Comparison of ENCODE assay signal across 27 cellular contexts in genomic region chr3:39791603-39792002, GRCh38.
"Had no signal": no experiment of that assay in that cellular context is flagged by ENCODE, and none has a peak within 500 bp of the region (broad histone marks: within the 10 kb centered on the region; RNA-seq: fewer than 3 reads in every experiment).

No MANE protein-coding gene starts in this region.

- ATAC-seq: stimulated activated effector memory CD8-positive, alpha-beta T cell treated with anti-CD3 and anti-CD28 coated beads, Interleukin-12 subunit alpha, Interleukin-12 subunit beta, amount 100 ng/mL, for 72 hours; stimulated activated memory B cell treated with anti-CD40 and anti-IgM and Interleukin-4, amounts not matched to agents 10 μg/mL and 1 μg/mL and 100 μg/mL, for 72 hours; stimulated activated naive B cell treated with anti-CD40 and anti-IgM and Interleukin-4, amounts not matched to agents 10 μg/mL and 1 μg/mL and 100 μg/mL, for 72 hours; stimulated activated naive CD8-positive, alpha-beta T cell treated with anti-CD3 and anti-CD28 coated beads, Interleukin-15, amount 100 ng/mL, for 72 hours; stimulated activated naive CD8-positive, alpha-beta T cell treated with anti-CD3 and anti-CD28 coated beads, Interleukin-15, Interleukin-2, amounts not matched to agents 100 U/mL and 50 U/mL, for 24 hours; upper lobe of right lung had no signal

- H3K4me1 ChIP-seq: stomach, suprapubic skin, testis, thyroid gland, tibial nerve, transverse colon, upper lobe of left lung, upper lobe of right lung, uterus, vagina had no signal

- H3K36me3 ChIP-seq: stomach, suprapubic skin, thoracic aorta, thyroid gland, tibial artery, tibial nerve, transverse colon, upper lobe of left lung, upper lobe of right lung, uterus, vagina had no signal

- H3K27ac ChIP-seq: stomach, suprapubic skin, testis, thoracic aorta, thyroid gland, tibial artery, tibial nerve, transverse colon, upper lobe of left lung, upper lobe of right lung, uterus, vagina had no signal

- FAIRE-seq: urothelium cell line had no signal

- DNase-seq: stimulated activated CD4-positive, alpha-beta T cell treated with anti-CD3 and anti-CD28 coated beads, Interleukin-2, amount 100 ng/mL, for 48 hours; stimulated activated CD4-positive, alpha-beta T cell treated with anti-CD3 and anti-CD28 coated beads, Interleukin-4, amount 100 ng/mL, for 1 hour; stimulated activated CD4-positive, alpha-beta T cell treated with anti-CD3 and anti-CD28 coated beads, Interleukin-4, amount 100 ng/mL, for 24 hours; stimulated activated CD4-positive, alpha-beta T cell treated with anti-CD3 and anti-CD28 coated beads, Interleukin-4, amount 100 ng/mL, for 4 hours; stimulated activated CD8-positive, alpha-beta memory T cell treated with anti-CD3 and anti-CD28 coated beads, Interleukin-4, amount 100 ng/mL, for 48 hours; stimulated activated naive B cell treated with anti-CD40 and anti-IgM and Interleukin-4, amounts not matched to agents 10 μg/mL and 1 μg/mL and 100 μg/mL, for 72 hours; stimulated activated naive CD4-positive, alpha-beta T cell; stimulated activated naive CD4-positive, alpha-beta T cell treated with Interleukin-2 at 50 U/mL for 16 hours; stimulated activated naive CD8-positive, alpha-beta T cell treated with anti-CD3 and anti-CD28 coated beads, Interleukin-15, amount 100 ng/mL, for 72 hours; stimulated activated naive CD8-positive, alpha-beta T cell treated with anti-CD3 and anti-CD28 coated beads, Interleukin-15, Interleukin-2, amounts not matched to agents 100 U/mL and 50 U/mL, for 24 hours; stomach; substantia nigra; testis; thyroid gland; tibial artery; transverse colon; trophoblast cell; upper lobe of left lung; upper lobe of right lung; uterus had no signal

- H3K9me3 ChIP-seq: stomach, suprapubic skin, testis, thoracic aorta, thyroid gland, tibial artery, tibial nerve, transverse colon, upper lobe of left lung, upper lobe of right lung, uterus, vagina had no signal

- H3K4me3 ChIP-seq: stomach, suprapubic skin, testis, thoracic aorta, thyroid gland, tibial artery, tibial nerve, transverse colon, upper lobe of left lung, upper lobe of right lung, uterus, vagina had no signal

- H3K27me3 ChIP-seq: stomach, suprapubic skin, testis, thyroid gland, tibial artery, tibial nerve, transverse colon, upper lobe of left lung, upper lobe of right lung, uterus, vagina had no signal
